ENCODE assay signal across 11 cellular contexts in genomic region chr19:32350492-32350891, GRCh38. TPM values are rescaled to one million over a fixed set of nuclear protein-coding genes. Genes with fewer than 3 reads are reported as not detected.
DNase-seq lines count a peak whose midpoint lies in the region; ATAC-seq and TF ChIP-seq lines count a peak whose summit lies in the region.
"Had no signal": no experiment of that assay in that cellular context is flagged by ENCODE, and none has a peak within 500 bp of the region (broad histone marks: within the 10 kb centered on the region; RNA-seq: fewer than 3 reads in every experiment).

No MANE protein-coding gene starts in this region.

- no peak overlapping the region for H3K27ac ChIP-seq in DND-41 (ENCODE audit: low read length)
- H3K27ac ChIP-seq in epithelial cell of prostate, result no peak overlapping the region
- H3K27ac ChIP-seq in psoas muscle, result peak overlapping the region; percentile 76
- H3K27ac ChIP-seq in lower lobe of right lung, result no peak overlapping the region

- H3K79me2 ChIP-seq in DND-41 (ENCODE audit: insufficient read depth, low read length), result peaks cover 96% of the 10 kb centered on the region

- TF ChIP-seq CTCF in DND-41 (IDR thresholded peaks at IDR 0.05; ENCODE audit: borderline replicate concordance, extremely low read depth, low read length, poor library complexity, severe bottlenecking) (no peak), psoas muscle (IDR thresholded peaks at IDR 0.05) (no peak), lower lobe of right lung (IDR thresholded peaks at IDR 0.05) (no peak)

- H3K36me3 ChIP-seq in DND-41 (ENCODE audit: insufficient read depth, low read length) (peaks cover 78% of the 10 kb centered on the region), psoas muscle (ENCODE audit: insufficient read depth in 1 of 2, low read depth in 1 of 2) (peaks cover 5 to 65% of the 10 kb centered on the region in 2 donors), lower lobe of right lung (peaks cover 44% of the 10 kb centered on the region)

- H3K27me3 ChIP-seq in DND-41 (ENCODE audit: insufficient read depth, low read length, poor library complexity) (no peaks in the 10 kb centered on the region), psoas muscle (ENCODE audit: insufficient read depth in 3 of 3, low read length in 2 of 3) (no peaks in the 10 kb centered on the region), lower lobe of right lung (ENCODE audit: low read depth) (no peaks in the 10 kb centered on the region)

- H3K4me1 ChIP-seq in DND-41 (ENCODE audit: insufficient read depth, low read length), result peaks cover 32% of the 10 kb centered on the region
- peaks cover 56% of the 10 kb centered on the region for H3K4me1 ChIP-seq in psoas muscle
- peaks cover 42% of the 10 kb centered on the region for H3K4me1 ChIP-seq in lower lobe of right lung

- intact Hi-C loops in psoas muscle (cut with DNase I), result loop anchor here in 1 of 2 donors (2.0 to 10.0 kb wide), 2 partner anchors 54 to 334 kb away; partner anchors contain the start of gene DPY19L3
- intact Hi-C loops in lower lobe of right lung (cut with DNase I), result no loop called here

- no peak overlapping the region for H3K9ac ChIP-seq in DND-41 (ENCODE audit: low read depth, low read length)

- no peaks in the 10 kb centered on the region for H3K9me3 ChIP-seq in DND-41 (ENCODE audit: insufficient read depth, low read length, severe bottlenecking)
- no peaks in the 10 kb centered on the region for H3K9me3 ChIP-seq in psoas muscle
- H3K9me3 ChIP-seq in lower lobe of right lung, result no peaks in the 10 kb centered on the region

- DNase-seq in DND-41, result no peak
- DNase-seq in MV-4-11 (lab: John Stamatoyannopoulos, UW), result peak; percentile 62
- DNase-seq in epithelial cell of prostate (ENCODE audit: low read depth, low spot score), result peak; percentile 16
- no peak for DNase-seq in psoas muscle
- no peak for DNase-seq in NCI-H69 (lab: John Stamatoyannopoulos, UW)
- DNase-seq in lower lobe of right lung, result no peak
- DNase-seq: NCI-H1092; NCI-H774; stimulated activated naive CD4-positive, alpha-beta T cell had no signal

- peak overlapping the region; percentile 17; the same call in 1 of the 2 replicates for H3K4me2 ChIP-seq in DND-41 (ENCODE audit: insufficient read depth, low read length)

- H2AFZ ChIP-seq in DND-41 (ENCODE audit: low read depth, low read length), result no peak overlapping the region

- ATAC-seq in DND-41 (ENCODE audit: insufficient read depth, low read depth) (no peak), psoas muscle (peak in 3 of 4 donors; percentile 37 to 56 (median 53)), GM18519 (IDR thresholded peaks at IDR 0.05; ENCODE audit: low FRiP score, unreplicated experiment) (no peak), lower lobe of right lung (no peak), GM18511 (IDR thresholded peaks at IDR 0.05; ENCODE audit: unreplicated experiment) (no peak)

- H4K20me1 ChIP-seq in DND-41 (ENCODE audit: insufficient read depth, low read length), result peaks cover 28% of the 10 kb centered on the region

- H3K4me3 ChIP-seq in DND-41 (ENCODE audit: low read depth in 1 of 2, low read length in 2 of 2), result no peak overlapping the region
- no peak overlapping the region for H3K4me3 ChIP-seq in psoas muscle
- H3K4me3 ChIP-seq in lower lobe of right lung, result no peak overlapping the region

- WGBS in psoas muscle, 3 donors, result 42 to 64% (median 44%) methylated on average over 3 of the region's 3 CpGs

RNA-seq across cellular contexts. Expression of gene ZNF507, which starts 5.1 kb away (rescaled TPM):
- total RNA-seq in psoas muscle, result 10 to 100 TPM; 23.2 to 25.0 (median 23.8) TPM
- 10 to 100 TPM in 1 of 3 donors, 1 to 10 TPM in 2; 4.7 to 13.6 (median 5.3) TPM for polyA plus RNA-seq in psoas muscle
- total RNA-seq in lower lobe of right lung, result 19.3 TPM

RNA-seq across cellular contexts. Expression of gene DPY19L3, which starts 55.1 kb away (rescaled TPM):
- total RNA-seq in psoas muscle, result 1 to 10 TPM; 3.1 to 4.8 (median 3.8) TPM
- polyA plus RNA-seq in psoas muscle, result 1 to 10 TPM; 1.6 to 4.4 (median 2.7) TPM
- total RNA-seq in lower lobe of right lung, result 24.9 TPM

Comparison
In these comparisons a context has a peak if more than half of its experiments do, and no peak if none do; other contexts are left out.
1. ATAC-seq: peak in psoas muscle (3 of 4); none in DND-41 (single experiment), GM18519 (single experiment), lower lobe of right lung (0 of 2) and GM18511 (single experiment).
2. DNase-seq: peak in MV-4-11 (single experiment) and epithelial cell of prostate (single experiment); none in DND-41 (single experiment), psoas muscle (0 of 2), NCI-H69 (single experiment) and lower lobe of right lung (single experiment).